Comparison of ENCODE assay signal across 12 cellular contexts in genomic region chr5:87260604-87261200, GRCh38.
"Had no signal": no experiment of that assay in that cellular context is flagged by ENCODE, and none has a peak within 500 bp of the region (broad histone marks: within the 10 kb centered on the region; RNA-seq: fewer than 3 reads in every experiment).

No MANE protein-coding gene starts in this region.

- H3K4me1 Mint-ChIP-seq: brain, neural progenitor cell had no signal

- H3K27me3 ChIP-seq: neural progenitor cell, tibial artery had no signal

- H3K27ac ChIP-seq: neural progenitor cell, tibial artery had no signal

- H3K9me3 Mint-ChIP-seq: activated naive CD4-positive, alpha-beta T cell treated with anti-CD3 and anti-CD28 coated beads, Interleukin-2, amount 50 U/mL, for 72 hours; activated T-cell treated with anti-CD3 and anti-CD28 coated beads, Interleukin-2, amount 50 U/mL, for 4 hours; brain; neural progenitor cell had no signal

- H3K4me3 Mint-ChIP-seq: activated T-cell treated with anti-CD3 and anti-CD28 coated beads, Interleukin-2, amount 50 U/mL, for 4 hours; brain; neural progenitor cell had no signal

- H3K27ac Mint-ChIP-seq: activated naive CD4-positive, alpha-beta T cell treated with anti-CD3 and anti-CD28 coated beads, Interleukin-2, amount 50 U/mL, for 72 hours; brain; neural progenitor cell had no signal

- DNase-seq: activated effector memory CD4-positive, alpha-beta T cell treated with anti-CD3 and anti-CD28 coated beads, Interleukin-2, amount 50 U/mL, for 16 hours; activated T-cell treated with anti-CD3 and anti-CD28 coated beads, Interleukin-2, amount 50 U/mL, for 4 hours; amniotic stem cell; foreskin fibroblast; left ventricle myocardium superior; mesendoderm; retina; tibial artery had no signal

- H3K36me3 Mint-ChIP-seq: activated naive CD4-positive, alpha-beta T cell treated with anti-CD3 and anti-CD28 coated beads, Interleukin-2, amount 50 U/mL, for 72 hours; brain; neural progenitor cell had no signal

- H3K4me2 ChIP-seq: neural progenitor cell had no signal

- H3K9me3 ChIP-seq: tibial artery had no signal

- H2AFZ ChIP-seq: neural progenitor cell had no signal

- ATAC-seq: activated naive CD4-positive, alpha-beta T cell treated with anti-CD3 and anti-CD28 coated beads, Interleukin-2, amount 50 U/mL, for 72 hours; activated T-cell treated with anti-CD3 and anti-CD28 coated beads, Interleukin-2, amount 50 U/mL, for 4 hours; esophagus mucosa; left ventricle myocardium superior had no signal

- H3K9ac ChIP-seq: neural progenitor cell had no signal

- H3K4me1 ChIP-seq: neural progenitor cell, tibial artery had no signal

- H3K4me3 ChIP-seq: neural progenitor cell, tibial artery had no signal

- H3K36me3 ChIP-seq: neural progenitor cell, tibial artery had no signal
